22 cellular contexts compared by ENCODE assay signal in genomic region chr18:7676253-7676873, GRCh38.
"Had no signal": no experiment of that assay in that cellular context is flagged by ENCODE, and none has a peak within 500 bp of the region (broad histone marks: within the 10 kb centered on the region; RNA-seq: fewer than 3 reads in every experiment).

No MANE protein-coding gene starts in this region.

- H3K36me3 ChIP-seq: cardiac muscle cell, pancreas, thyroid gland had no signal

- H3K27ac ChIP-seq: cardiac muscle cell, dorsolateral prefrontal cortex, pancreas, thyroid gland had no signal

- H3K27me3 ChIP-seq: cardiac muscle cell, dorsolateral prefrontal cortex, pancreas, thyroid gland had no signal

- DNase-seq: activated CD4-positive, alpha-beta T cell treated with anti-CD3 and anti-CD28 coated beads, Interleukin-2, amount 10 ng/mL, durations not matched to agents 24 days and 14 days; activated CD4-positive, CD25-positive, alpha-beta regulatory T cell; activated CD8-positive, alpha-beta T cell treated with anti-CD3 and anti-CD28 coated beads for 36 hours; activated naive CD4-positive, alpha-beta T cell; activated naive CD8-positive, alpha-beta T cell treated with anti-CD3 and anti-CD28 coated beads for 36 hours; activated T-cell treated with anti-CD3 and anti-CD28 coated beads, Interleukin-2, amount 50 U/mL, for 1 hour; amniotic stem cell; dorsolateral prefrontal cortex; foreskin fibroblast; mesenchymal stem cell; mucosa of descending colon; naive thymus-derived CD8-positive, alpha-beta T cell; pancreas; stimulated activated CD4-positive, alpha-beta T cell treated with anti-CD3 and anti-CD28 coated beads, Interleukin-12 subunit alpha, Interleukin-12 subunit beta, amount 100 ng/mL, for 4 hours; stimulated activated CD4-positive, alpha-beta T cell treated with anti-CD3 and anti-CD28 coated beads, Interleukin-1b, Interleukin-23, amount 100 ng/mL, for 48 hours; stimulated activated CD8-positive, alpha-beta memory T cell treated with anti-CD3 and anti-CD28 coated beads, Interleukin-4, amount 100 ng/mL, for 48 hours; stimulated activated naive CD4-positive, alpha-beta T cell treated with Interleukin-2 at 50 U/mL for 16 hours; T-helper 1 cell; T-helper 9 cell; thyroid gland had no signal

- H3K4me1 ChIP-seq: pancreas had no signal

- H3K4me3 ChIP-seq: cardiac muscle cell, dorsolateral prefrontal cortex, mucosa of descending colon, pancreas, thyroid gland had no signal

- ATAC-seq: activated CD8-positive, alpha-beta T cell treated with anti-CD3 and anti-CD28 coated beads for 36 hours; activated T-helper 17 cell treated with anti-CD3 and anti-CD28 coated beads, Interleukin-2, amount 50 U/mL, for 72 hours; mucosa of descending colon; naive thymus-derived CD8-positive, alpha-beta T cell had no signal

- H3K9me3 ChIP-seq: mucosa of descending colon, pancreas, thyroid gland had no signal
